In the genomic region with DNA sequence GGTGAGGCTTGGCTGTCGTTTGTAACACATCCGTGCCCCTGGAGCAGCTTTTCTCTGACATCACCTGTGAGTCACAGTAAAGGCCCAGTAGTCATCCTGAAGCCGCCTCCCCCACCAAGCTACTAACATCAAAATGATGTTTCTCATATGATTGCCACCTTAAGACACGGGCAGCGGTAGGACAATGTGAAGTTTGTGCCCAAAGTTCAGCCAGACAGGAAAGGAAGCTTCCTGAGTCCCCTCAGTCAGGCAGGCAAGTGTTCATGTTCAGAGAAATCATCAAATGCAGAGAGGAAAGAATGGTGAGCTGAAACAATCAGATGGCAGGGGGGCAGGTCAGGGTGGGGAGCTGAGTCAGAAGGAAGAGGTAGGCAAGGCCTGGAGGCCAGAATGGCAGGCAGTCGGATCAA, we compare ENCODE assay signal across 12 cellular contexts.
DNase-seq lines count a peak whose midpoint lies in the region; ATAC-seq, FAIRE-seq and TF ChIP-seq lines count a peak whose summit lies in the region.
"Had no signal": no experiment of that assay in that cellular context is flagged by ENCODE, and none has a peak within 500 bp of the region (broad histone marks: within the 10 kb centered on the region; RNA-seq: fewer than 3 reads in every experiment).

No MANE protein-coding gene starts in this region.

- peak; percentile 5 for DNase-seq in activated CD4-positive, alpha-beta T cell treated with anti-CD3 and anti-CD28 coated beads for 48 hours
- DNase-seq in activated CD4-positive, alpha-beta T cell treated with anti-CD3 and anti-CD28 coated beads for 1 hour: no peak
- DNase-seq in fibroblast of mammary gland (ENCODE audit: low read depth) (peak; percentile 84), urothelium cell line (ENCODE audit: low spot score) (peak; percentile 71), cerebellum (ENCODE audit: low spot score) (no peak), D341Med (ENCODE audit: low spot score) (no peak)
- DNase-seq: activated naive CD8-positive, alpha-beta T cell treated with anti-CD3 and anti-CD28 coated beads, Interleukin-2, amount 50 U/mL, for 24 hours; lower lobe of right lung; NCI-H69; testis had no signal

- ATAC-seq in SK-N-SH treated with all-trans-retinoic acid at 6 μM for 48 hours (peak; percentile 81), GM18517 (IDR thresholded peaks at IDR 0.05; ENCODE audit: unreplicated experiment) (no peak)
- ATAC-seq: activated naive CD8-positive, alpha-beta T cell treated with anti-CD3 and anti-CD28 coated beads, Interleukin-2, amount 50 U/mL, for 24 hours; lower lobe of right lung had no signal

- H3K4me3 ChIP-seq in fibroblast of mammary gland (ENCODE audit: control insufficient read depth, low read depth, low read length): no peak overlapping the region
- H3K4me3 ChIP-seq: lower lobe of right lung, testis had no signal

- no peak for TF ChIP-seq CTCF in fibroblast of mammary gland (conservative IDR thresholded peaks at IDR 0.05; ENCODE audit: control insufficient read depth, insufficient read depth, low read depth, low read length)

- FAIRE-seq in urothelium cell line (lab: Jason Lieb, UNC): peak; percentile 74

TF ChIP-seq in SK-N-SH treated with all-trans-retinoic acid at 6 μM for 48 hours, 23 proteins besides CTCF, POLR2A, EP300 and RAD21:
- no peak for TF ChIP-seq RARB (CRISPR knock-in tag; IDR thresholded peaks at IDR 0.05)
- no peak for TF ChIP-seq ZC3H10 (CRISPR knock-in tag; IDR thresholded peaks at IDR 0.05)
- no peak for TF ChIP-seq ZNF565 (CRISPR knock-in tag; conservative IDR thresholded peaks at IDR 0.05; ENCODE audit: low read depth)
- TF ChIP-seq, protein P1, sequence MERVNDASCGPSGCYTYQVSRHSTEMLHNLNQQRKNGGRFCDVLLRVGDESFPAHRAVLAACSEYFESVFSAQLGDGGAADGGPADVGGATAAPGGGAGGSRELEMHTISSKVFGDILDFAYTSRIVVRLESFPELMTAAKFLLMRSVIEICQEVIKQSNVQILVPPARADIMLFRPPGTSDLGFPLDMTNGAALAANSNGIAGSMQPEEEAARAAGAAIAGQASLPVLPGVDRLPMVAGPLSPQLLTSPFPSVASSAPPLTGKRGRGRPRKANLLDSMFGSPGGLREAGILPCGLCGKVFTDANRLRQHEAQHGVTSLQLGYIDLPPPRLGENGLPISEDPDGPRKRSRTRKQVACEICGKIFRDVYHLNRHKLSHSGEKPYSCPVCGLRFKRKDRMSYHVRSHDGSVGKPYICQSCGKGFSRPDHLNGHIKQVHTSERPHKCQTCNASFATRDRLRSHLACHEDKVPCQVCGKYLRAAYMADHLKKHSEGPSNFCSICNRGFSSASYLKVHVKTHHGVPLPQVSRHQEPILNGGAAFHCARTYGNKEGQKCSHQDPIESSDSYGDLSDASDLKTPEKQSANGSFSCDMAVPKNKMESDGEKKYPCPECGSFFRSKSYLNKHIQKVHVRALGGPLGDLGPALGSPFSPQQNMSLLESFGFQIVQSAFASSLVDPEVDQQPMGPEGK (CRISPR knock-in tag; IDR thresholded peaks at IDR 0.05; ENCODE audit: borderline replicate concordance): no peak
- TF ChIP-seq PPARA (CRISPR knock-in tag; IDR thresholded peaks at IDR 0.05; ENCODE audit: borderline replicate concordance): no peak
- TF ChIP-seq ESRRG (CRISPR knock-in tag; IDR thresholded peaks at IDR 0.05): no peak
- TF ChIP-seq TOX (CRISPR knock-in tag; IDR thresholded peaks at IDR 0.05; ENCODE audit: borderline replicate concordance): no peak
- TF ChIP-seq CSDC2 (CRISPR knock-in tag; IDR thresholded peaks at IDR 0.05): no peak
- no peak for TF ChIP-seq BACH2 (CRISPR knock-in tag; IDR thresholded peaks at IDR 0.05; ENCODE audit: borderline replicate concordance)
- TF ChIP-seq, protein P2, sequence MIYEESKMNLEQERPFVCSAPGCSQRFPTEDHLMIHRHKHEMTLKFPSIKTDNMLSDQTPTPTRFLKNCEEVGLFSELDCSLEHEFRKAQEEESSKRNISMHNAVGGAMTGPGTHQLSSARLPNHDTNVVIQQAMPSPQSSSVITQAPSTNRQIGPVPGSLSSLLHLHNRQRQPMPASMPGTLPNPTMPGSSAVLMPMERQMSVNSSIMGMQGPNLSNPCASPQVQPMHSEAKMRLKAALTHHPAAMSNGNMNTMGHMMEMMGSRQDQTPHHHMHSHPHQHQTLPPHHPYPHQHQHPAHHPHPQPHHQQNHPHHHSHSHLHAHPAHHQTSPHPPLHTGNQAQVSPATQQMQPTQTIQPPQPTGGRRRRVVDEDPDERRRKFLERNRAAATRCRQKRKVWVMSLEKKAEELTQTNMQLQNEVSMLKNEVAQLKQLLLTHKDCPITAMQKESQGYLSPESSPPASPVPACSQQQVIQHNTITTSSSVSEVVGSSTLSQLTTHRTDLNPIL (CRISPR knock-in tag; IDR thresholded peaks at IDR 0.05; ENCODE audit: low read depth): no peak
- TF ChIP-seq, protein P3, sequence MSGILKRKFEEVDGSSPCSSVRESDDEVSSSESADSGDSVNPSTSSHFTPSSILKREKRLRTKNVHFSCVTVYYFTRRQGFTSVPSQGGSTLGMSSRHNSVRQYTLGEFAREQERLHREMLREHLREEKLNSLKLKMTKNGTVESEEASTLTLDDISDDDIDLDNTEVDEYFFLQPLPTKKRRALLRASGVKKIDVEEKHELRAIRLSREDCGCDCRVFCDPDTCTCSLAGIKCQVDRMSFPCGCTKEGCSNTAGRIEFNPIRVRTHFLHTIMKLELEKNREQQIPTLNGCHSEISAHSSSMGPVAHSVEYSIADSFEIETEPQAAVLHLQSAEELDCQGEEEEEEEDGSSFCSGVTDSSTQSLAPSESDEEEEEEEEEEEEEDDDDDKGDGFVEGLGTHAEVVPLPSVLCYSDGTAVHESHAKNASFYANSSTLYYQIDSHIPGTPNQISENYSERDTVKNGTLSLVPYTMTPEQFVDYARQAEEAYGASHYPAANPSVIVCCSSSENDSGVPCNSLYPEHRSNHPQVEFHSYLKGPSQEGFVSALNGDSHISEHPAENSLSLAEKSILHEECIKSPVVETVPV (CRISPR knock-in tag; IDR thresholded peaks at IDR 0.05): no peak
- no peak for TF ChIP-seq ZFP3 (CRISPR knock-in tag; IDR thresholded peaks at IDR 0.05)
- TF ChIP-seq ZFP30 (CRISPR knock-in tag; IDR thresholded peaks at IDR 0.05): no peak
- TF ChIP-seq SNAI2 (CRISPR knock-in tag; IDR thresholded peaks at IDR 0.05): no peak
- no peak for TF ChIP-seq ZNF8 (CRISPR knock-in tag; IDR thresholded peaks at IDR 0.05)

Comparison
In these comparisons a context has a peak if more than half of its experiments do, and no peak if none do; other contexts are left out.
1. DNase-seq: peak in activated CD4-positive, alpha-beta T cell treated with anti-CD3 and anti-CD28 coated beads for 48 hours (single experiment), fibroblast of mammary gland (single experiment) and urothelium cell line (single experiment); none in activated CD4-positive, alpha-beta T cell treated with anti-CD3 and anti-CD28 coated beads for 1 hour (single experiment), cerebellum (single experiment) and D341Med (single experiment).